8 cellular contexts compared by ENCODE assay signal in genomic region chr19:55216461-55217198, GRCh38. TPM values are rescaled to one million over a fixed set of nuclear protein-coding genes. Genes with fewer than 3 reads are reported as not detected.
DNase-seq lines count a peak whose midpoint lies in the region; ATAC-seq, FAIRE-seq and TF ChIP-seq lines count a peak whose summit lies in the region.

No MANE protein-coding gene starts in this region.

- intact Hi-C loops in right lobe of liver (cut with DNase I): no loop called here

- TF ChIP-seq CTCF in right lobe of liver (IDR thresholded peaks at IDR 0.05): peak in 1 of 4 donors; percentile 12

- H3K27ac ChIP-seq in ACC112 (ENCODE audit: low read depth, low read length) (peak overlapping the region; percentile 78), right lobe of liver (peak overlapping the region in 2 of 3 donors; percentile 52 to 59)

- no peaks in the 10 kb centered on the region for H3K79me2 ChIP-seq in ACC112 (ENCODE audit: control insufficient read depth, insufficient read depth, low read length, unreplicated experiment)

- no peak overlapping the region for H2AFZ ChIP-seq in ACC112 (ENCODE audit: low read length, unreplicated experiment)

- H3K36me3 Mint-ChIP-seq in activated CD4-positive, alpha-beta T cell treated with anti-CD3 and anti-CD28 coated beads, Interleukin-2, amount 10 ng/mL, durations not matched to agents 7 days and 5 days (ENCODE audit: low read depth): peaks cover 16% of the 10 kb centered on the region

- CTCF ChIA-PET in activated CD4-positive, alpha-beta T cell treated with anti-CD3 and anti-CD28 coated beads, Interleukin-2, amount 10 ng/mL, durations not matched to agents 7 days and 5 days (lab: Charles Lee): interaction anchor here (0.7 to 1.7 kb wide), 2 partner anchors 11 to 56 kb away, joined by 3 read pairs; no protein-coding TSS in a partner anchor

- H3K9me3 ChIP-seq in right lobe of liver: no peaks in the 10 kb centered on the region

- no peaks in the 10 kb centered on the region for H3K27me3 ChIP-seq in ACC112 (ENCODE audit: insufficient read depth, low read length)
- no peaks in the 10 kb centered on the region for H3K27me3 ChIP-seq in right lobe of liver

- WGBS in right lobe of liver (ENCODE audit: insufficient coverage, low coverage, low lambda C conversion rate, missing lambda C conversion rate): 7% methylated on average over 18 of the region's 36 CpGs

- ATAC-seq in right lobe of liver (peak; percentile 90 to 94 (median 92)), HG03135 (IDR thresholded peaks at IDR 0.05; ENCODE audit: unreplicated experiment) (no peak)

- H3K4me3 ChIP-seq in ACC112 (ENCODE audit: low read depth, low read length) (peak overlapping the region; percentile 68), right lobe of liver (peak overlapping the region; percentile 44 to 67 (median 49))

- peak; percentile 43; the same call in 1 of the 2 replicates for TF ChIP-seq POLR2A in H54 (IDR thresholded peaks at IDR 0.05; ENCODE audit: low read depth, low read length)
- TF ChIP-seq POLR2A in right lobe of liver (IDR thresholded peaks at IDR 0.05): peak; percentile 76

- peak; percentile 99 for DNase-seq in H54 (ENCODE audit: insufficient read length, low spot score)
- peak; percentile 97 to 99 for DNase-seq in NCI-H446 (lab: John Stamatoyannopoulos, UW)
- peak; percentile 63 for DNase-seq in activated CD4-positive, alpha-beta T cell treated with anti-CD3 and anti-CD28 coated beads, Interleukin-2, amount 10 ng/mL, durations not matched to agents 7 days and 5 days
- peak; percentile 7 for DNase-seq in effector CD8-positive, alpha-beta T cell (lab: John Stamatoyannopoulos, UW)
- peak; percentile 79 to 81 (median 80) for DNase-seq in right lobe of liver
- DNase-seq in stimulated activated CD4-positive, alpha-beta T cell treated with anti-CD3 and anti-CD28 coated beads, Interleukin-4, amount 100 ng/mL, for 1 hour: peak; percentile 51

- peaks cover 21% of the 10 kb centered on the region for H3K27me3 Mint-ChIP-seq in activated CD4-positive, alpha-beta T cell treated with anti-CD3 and anti-CD28 coated beads, Interleukin-2, amount 10 ng/mL, durations not matched to agents 7 days and 5 days

- H3K4me1 ChIP-seq in ACC112 (ENCODE audit: control insufficient read depth, insufficient read depth, low read length, unreplicated experiment) (no peaks in the 10 kb centered on the region), right lobe of liver (peaks cover 0 to 11% (median 0%) of the 10 kb centered on the region in 4 donors)

- H3K9me3 Mint-ChIP-seq in activated CD4-positive, alpha-beta T cell treated with anti-CD3 and anti-CD28 coated beads, Interleukin-2, amount 10 ng/mL, durations not matched to agents 7 days and 5 days: peaks cover 18% of the 10 kb centered on the region

- H3K27ac Mint-ChIP-seq in activated CD4-positive, alpha-beta T cell treated with anti-CD3 and anti-CD28 coated beads, Interleukin-2, amount 10 ng/mL, durations not matched to agents 7 days and 5 days: no peak overlapping the region

- peak; percentile 6 for FAIRE-seq in H54 (lab: Jason Lieb, UNC)

- H3K4me3 Mint-ChIP-seq in activated CD4-positive, alpha-beta T cell treated with anti-CD3 and anti-CD28 coated beads, Interleukin-2, amount 10 ng/mL, durations not matched to agents 7 days and 5 days: peak overlapping the region; percentile 38

- H3K36me3 ChIP-seq in ACC112 (ENCODE audit: insufficient read depth, low read length): no peaks in the 10 kb centered on the region
- H3K36me3 ChIP-seq in right lobe of liver: no peaks in the 10 kb centered on the region

- POLR2A ChIA-PET in activated CD4-positive, alpha-beta T cell treated with anti-CD3 and anti-CD28 coated beads, Interleukin-2, amount 10 ng/mL, durations not matched to agents 7 days and 5 days (lab: Charles Lee): no interaction called here

- peaks cover 14% of the 10 kb centered on the region for H3K4me1 Mint-ChIP-seq in activated CD4-positive, alpha-beta T cell treated with anti-CD3 and anti-CD28 coated beads, Interleukin-2, amount 10 ng/mL, durations not matched to agents 7 days and 5 days

RNA-seq across cellular contexts. Expression of gene PTPRH, which starts 7.3 kb away (rescaled TPM):
- not detected for total RNA-seq in activated CD4-positive, alpha-beta T cell treated with anti-CD3 and anti-CD28 coated beads, Interleukin-2, amount 10 ng/mL, durations not matched to agents 7 days and 5 days
- total RNA-seq in right lobe of liver: 10 to 100 TPM in 3 of 6 experiments, 1 to 10 TPM in 3; 4.2 to 25.9 (median 12.9) TPM

RNA-seq across cellular contexts. Expression of gene TMEM86B, which starts 11.9 kb away (rescaled TPM):
- total RNA-seq in activated CD4-positive, alpha-beta T cell treated with anti-CD3 and anti-CD28 coated beads, Interleukin-2, amount 10 ng/mL, durations not matched to agents 7 days and 5 days: 10 to 100 TPM; 12.7 to 16.7 TPM
- total RNA-seq in right lobe of liver: 10 to 100 TPM in 5 of 6 experiments, 1 to 10 TPM in 1; 8.8 to 22.2 (median 14.0) TPM

RNA-seq across cellular contexts. Expression of gene SYT5, which starts 36.5 kb away (rescaled TPM):
- under 1 TPM in 1 of 2 experiments, not detected in 1; 0.17 TPM for total RNA-seq in activated CD4-positive, alpha-beta T cell treated with anti-CD3 and anti-CD28 coated beads, Interleukin-2, amount 10 ng/mL, durations not matched to agents 7 days and 5 days
- total RNA-seq in right lobe of liver: 1 to 10 TPM in 1 of 6 experiments, under 1 TPM in 1, not detected in 4; 0.06 to 1.7 TPM

RNA-seq across cellular contexts. Expression of gene PPP6R1, which starts 42.2 kb away (rescaled TPM):
- total RNA-seq in activated CD4-positive, alpha-beta T cell treated with anti-CD3 and anti-CD28 coated beads, Interleukin-2, amount 10 ng/mL, durations not matched to agents 7 days and 5 days: 100 to 1,000 TPM; 189 to 222 TPM
- total RNA-seq in right lobe of liver: 10 to 100 TPM; 26.4 to 39.6 (median 30.2) TPM

RNA-seq across cellular contexts. Expression of gene DNAAF3, which starts 50.2 kb away (rescaled TPM):
- total RNA-seq in activated CD4-positive, alpha-beta T cell treated with anti-CD3 and anti-CD28 coated beads, Interleukin-2, amount 10 ng/mL, durations not matched to agents 7 days and 5 days: not detected
- 1 to 10 TPM in 2 of 6 experiments, under 1 TPM in 4; 0.22 to 4.3 (median 0.49) TPM for total RNA-seq in right lobe of liver

Comparison
In these comparisons a context has a peak if more than half of its experiments do, and no peak if none do; other contexts are left out.
1. DNase-seq: peak in every context shown above with its lines; median percentile 99 in H54; 98 in NCI-H446; 80 in right lobe of liver; 63 in activated CD4-positive, alpha-beta T cell treated with anti-CD3 and anti-CD28 coated beads, Interleukin-2, amount 10 ng/mL, durations not matched to agents 7 days and 5 days; 51 in stimulated activated CD4-positive, alpha-beta T cell treated with anti-CD3 and anti-CD28 coated beads, Interleukin-4, amount 100 ng/mL, for 1 hour; 7 in effector CD8-positive, alpha-beta T cell.
2. RNA of gene PTPRH, which starts 7.3 kb away (total RNA-seq): 4.2 to 25.9 TPM in right lobe of liver; not detected in activated CD4-positive, alpha-beta T cell treated with anti-CD3 and anti-CD28 coated beads, Interleukin-2, amount 10 ng/mL, durations not matched to agents 7 days and 5 days; every median in the first group is over 4 times any median in the second.